ENCODE assay signal across 22 cellular contexts in the genomic region with DNA sequence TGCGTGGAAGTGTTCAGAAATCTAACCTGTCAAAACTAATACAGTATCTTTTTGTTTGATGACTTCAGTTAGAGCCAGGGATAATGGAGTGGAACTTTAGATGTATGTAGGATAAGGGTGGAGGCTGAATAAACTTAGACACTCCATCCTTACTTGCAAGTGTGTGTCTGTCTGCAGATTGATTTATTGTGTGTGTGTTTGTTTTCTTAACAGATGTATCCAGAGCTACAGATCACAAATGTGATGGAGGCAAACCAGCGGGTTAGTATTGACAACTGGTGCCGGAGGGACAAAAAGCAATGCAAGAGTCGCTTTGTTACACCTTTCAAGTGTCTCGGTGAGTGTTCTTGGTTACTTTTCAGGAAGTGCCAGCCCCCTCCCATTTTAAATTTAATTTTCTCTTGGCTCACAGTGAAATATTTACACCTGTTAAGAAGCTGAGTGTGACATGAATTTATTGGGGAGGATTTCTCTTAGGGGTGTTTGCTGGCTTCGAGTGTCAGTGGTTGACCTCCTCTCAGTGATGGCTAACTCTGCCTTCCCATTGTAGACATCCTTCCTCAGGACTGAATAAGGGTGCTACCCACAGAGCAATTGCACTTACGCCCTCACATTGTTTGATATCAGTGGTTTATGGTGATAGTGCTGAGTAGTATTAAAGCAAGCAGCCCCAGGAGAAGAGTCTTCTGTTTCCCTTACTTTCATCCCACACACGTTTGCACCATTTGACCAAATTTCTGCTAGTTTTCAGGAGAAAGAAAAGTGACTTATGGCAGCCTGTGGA. TPM values are rescaled to one million over a fixed set of nuclear protein-coding genes. Genes with fewer than 3 reads are reported as not detected.
"Had no signal": no experiment of that assay in that cellular context is flagged by ENCODE, and none has a peak within 500 bp of the region (broad histone marks: within the 10 kb centered on the region; RNA-seq: fewer than 3 reads in every experiment).

No MANE protein-coding gene starts in this region.

- H3K27me3 Mint-ChIP-seq: activated naive CD8-positive, alpha-beta T cell treated with anti-CD3 and anti-CD28 coated beads, Interleukin-2, amount 50 U/mL, for 24 hours; dendritic cell treated with granulocyte-macrophage colony-stimulating factor and Interleukin-4, amounts not matched to agents 40 ng/mL and 50 ng/mL, for 4 days; stimulated activated naive B cell treated with anti-CD40 and anti-IgM and Interleukin-4, amounts not matched to agents 10 μg/mL and 1 μg/mL and 100 μg/mL, for 72 hours had no signal

- H3K4me3 ChIP-seq: body of pancreas, transverse colon, vagina had no signal

- H3K9me3 Mint-ChIP-seq: activated naive CD8-positive, alpha-beta T cell treated with anti-CD3 and anti-CD28 coated beads, Interleukin-2, amount 50 U/mL, for 24 hours; activated T-helper 1 cell treated with anti-CD3 and anti-CD28 coated beads, Interleukin-12 subunit alpha, Interleukin-12 subunit beta, Interleukin-2, Interleukin-4 antibody, amounts not matched to agents 30 ng/mL and 10 ng/mL and 1 ng/mL, durations not matched to agents 14 hours and 24 hours and 36 hours; dendritic cell treated with granulocyte-macrophage colony-stimulating factor and Interleukin-4, amounts not matched to agents 40 ng/mL and 50 ng/mL, for 4 days had no signal

- H3K4me3 Mint-ChIP-seq: activated CD4-positive, alpha-beta T cell treated with anti-CD3 and anti-CD28 coated beads, Interleukin-2, amount 10 ng/mL, durations not matched to agents 7 days and 5 days; activated CD8-positive, alpha-beta T cell treated with anti-CD3 and anti-CD28 coated beads, Interleukin-2, amount 10 ng/mL, durations not matched to agents 7 days and 5 days; activated naive CD8-positive, alpha-beta T cell treated with anti-CD3 and anti-CD28 coated beads, Interleukin-2, amount 50 U/mL, for 24 hours; activated T-helper 1 cell treated with anti-CD3 and anti-CD28 coated beads, Interleukin-12 subunit alpha, Interleukin-12 subunit beta, Interleukin-2, Interleukin-4 antibody, amounts not matched to agents 30 ng/mL and 10 ng/mL and 1 ng/mL, durations not matched to agents 14 hours and 24 hours and 36 hours; dendritic cell treated with granulocyte-macrophage colony-stimulating factor and Interleukin-4, amounts not matched to agents 40 ng/mL and 50 ng/mL, for 4 days; stimulated activated naive B cell treated with anti-CD40 and anti-IgM and Interleukin-4, amounts not matched to agents 10 μg/mL and 1 μg/mL and 100 μg/mL, for 72 hours had no signal

- H3K27ac ChIP-seq: body of pancreas, foreskin keratinocyte, transverse colon, vagina had no signal

- DNase-seq: activated CD4-positive, alpha-beta T cell treated with anti-CD3 and anti-CD28 coated beads, Interleukin-2, amount 10 ng/mL, durations not matched to agents 7 days and 5 days; activated CD8-positive, alpha-beta T cell treated with anti-CD3 and anti-CD28 coated beads, Interleukin-2, amount 10 ng/mL, durations not matched to agents 7 days and 5 days; activated gamma-delta T cell; activated naive CD4-positive, alpha-beta T cell treated with anti-CD3 and anti-CD28 coated beads, Interleukin-2, amount 50 U/mL, for 16 hours; activated naive CD8-positive, alpha-beta T cell treated with anti-CD3 and anti-CD28 coated beads, Interleukin-2, amount 50 U/mL, for 24 hours; body of pancreas; effector CD4-positive, alpha-beta T cell; erythroblast; foreskin keratinocyte; kidney glomerular epithelial cell; left ventricle myocardium superior; mammary epithelial cell; midbrain; stimulated activated CD4-positive, alpha-beta T cell treated with anti-CD3 and anti-CD28 coated beads, Interleukin-2, amount 100 ng/mL, for 48 hours; stimulated activated CD8-positive, alpha-beta memory T cell treated with anti-CD3 and anti-CD28 coated beads, Interleukin-4, amount 100 ng/mL, for 48 hours; stimulated activated naive B cell treated with anti-CD40 and anti-IgM and Interleukin-4, amounts not matched to agents 10 μg/mL and 1 μg/mL and 100 μg/mL, for 72 hours; transverse colon had no signal

- H3K27me3 ChIP-seq: body of pancreas, foreskin keratinocyte, transverse colon, vagina had no signal

- H3K4me1 Mint-ChIP-seq: activated CD4-positive, alpha-beta T cell treated with anti-CD3 and anti-CD28 coated beads, Interleukin-2, amount 10 ng/mL, durations not matched to agents 7 days and 5 days had no signal

- H3K9me3 ChIP-seq: body of pancreas, transverse colon, vagina had no signal

- H3K27ac Mint-ChIP-seq: activated CD4-positive, alpha-beta T cell treated with anti-CD3 and anti-CD28 coated beads, Interleukin-2, amount 10 ng/mL, durations not matched to agents 7 days and 5 days; activated CD8-positive, alpha-beta T cell treated with anti-CD3 and anti-CD28 coated beads, Interleukin-2, amount 10 ng/mL, durations not matched to agents 7 days and 5 days; activated naive CD8-positive, alpha-beta T cell treated with anti-CD3 and anti-CD28 coated beads, Interleukin-2, amount 50 U/mL, for 24 hours; activated T-helper 1 cell treated with anti-CD3 and anti-CD28 coated beads, Interleukin-12 subunit alpha, Interleukin-12 subunit beta, Interleukin-2, Interleukin-4 antibody, amounts not matched to agents 30 ng/mL and 10 ng/mL and 1 ng/mL, durations not matched to agents 14 hours and 24 hours and 36 hours had no signal

- H3K4me1 ChIP-seq: foreskin keratinocyte, vagina had no signal

RNA-seq across cellular contexts. Expression of a gene that starts 49.1 kb away (rescaled TPM):
- total RNA-seq: activated CD4-positive, alpha-beta T cell treated with anti-CD3 and anti-CD28 coated beads, Interleukin-2, amount 10 ng/mL, durations not matched to agents 7 days and 5 days; activated CD8-positive, alpha-beta T cell treated with anti-CD3 and anti-CD28 coated beads, Interleukin-2, amount 10 ng/mL, durations not matched to agents 7 days and 5 days; activated T-helper 1 cell treated with anti-CD3 and anti-CD28 coated beads, Interleukin-12 subunit alpha, Interleukin-12 subunit beta, Interleukin-2, Interleukin-4 antibody, amounts not matched to agents 30 ng/mL and 10 ng/mL and 1 ng/mL, durations not matched to agents 14 hours and 24 hours and 36 hours; T-helper 2 cell treated with Interferon-gamma antibody and Interleukin-4, amounts not matched to agents 100 ng/mL and 5 ng/mL, for 36 hours had no signal
- polyA plus RNA-seq: neural cell had no signal
